ENCODE assay signal across 8 cellular contexts in genomic region chr20:45138451-45139300, GRCh38. TPM values are rescaled to one million over a fixed set of nuclear protein-coding genes. Genes with fewer than 3 reads are reported as not detected.
DNase-seq lines count a peak whose midpoint lies in the region; ATAC-seq and TF ChIP-seq lines count a peak whose summit lies in the region.

No MANE protein-coding gene starts in this region.

- TF ChIP-seq EP300 in tibial nerve (IDR thresholded peaks at IDR 0.05) (no peak), gastroesophageal sphincter (IDR thresholded peaks at IDR 0.05) (no peak)

- ATAC-seq in HG02588 (IDR thresholded peaks at IDR 0.05; ENCODE audit: unreplicated experiment): no peak
- ATAC-seq in gastroesophageal sphincter: no peak

- H3K27me3 ChIP-seq in tibial nerve (no peaks in the 10 kb centered on the region), gastroesophageal sphincter (peaks cover 30% of the 10 kb centered on the region)

- 43 to 49% methylated on average over 19 to 22 of the region's 22 CpGs for WGBS in tibial nerve, 2 donors
- WGBS in gastroesophageal sphincter (ENCODE audit: low coverage in 1 of 2), 2 donors: 56 to 76% methylated on average over 6 to 8 of the region's 22 CpGs

- TF ChIP-seq POLR2A in tibial nerve (IDR thresholded peaks at IDR 0.05) (no peak), gastroesophageal sphincter (IDR thresholded peaks at IDR 0.05) (no peak)

- H3K4me1 ChIP-seq in tibial nerve (no peaks in the 10 kb centered on the region), gastroesophageal sphincter (no peaks in the 10 kb centered on the region)

- H3K9me3 ChIP-seq in tibial nerve: peaks cover 0 to 11% (median 0%) of the 10 kb centered on the region in 4 donors
- H3K9me3 ChIP-seq in gastroesophageal sphincter: peaks cover 0 to 5% (median 0%) of the 10 kb centered on the region in 3 donors

- no peak overlapping the region for H3K27ac ChIP-seq in tibial nerve
- no peak overlapping the region for H3K27ac ChIP-seq in gastroesophageal sphincter

- no peaks in the 10 kb centered on the region for H3K36me3 ChIP-seq in tibial nerve
- H3K36me3 ChIP-seq in gastroesophageal sphincter: no peaks in the 10 kb centered on the region

- peak; percentile 35 for DNase-seq in DMS153 treated with DMSO at 0.1 percent for 48 hours (lab: John Stamatoyannopoulos, UW; ENCODE audit: unreplicated experiment)
- DNase-seq in Kasumi-1 (lab: John Stamatoyannopoulos, UW): peak; percentile 3 to 26
- peak; percentile 4 to 45 (median 26) for DNase-seq in activated CD4-positive, CD25-positive, alpha-beta regulatory T cell (lab: John Stamatoyannopoulos, UW)
- DNase-seq in dermis blood vessel endothelial cell: peak; percentile 29
- peak; percentile 4 for DNase-seq in myocyte (ENCODE audit: low read depth)
- DNase-seq in tibial nerve (ENCODE audit: low spot score in 2 of 2): peak in 1 of 2 donors; percentile 32

- no peak overlapping the region for H3K4me3 ChIP-seq in tibial nerve
- H3K4me3 ChIP-seq in gastroesophageal sphincter: no peak overlapping the region

- TF ChIP-seq CTCF in tibial nerve (IDR thresholded peaks at IDR 0.05) (peak in 4 of 5 experiments; percentile 18 to 44 (median 38)), gastroesophageal sphincter (IDR thresholded peaks at IDR 0.05) (peak in 2 of 4 experiments; percentile 24 to 43)

RNA-seq across cellular contexts. Expression of gene WFDC12, which starts 14.4 kb away (rescaled TPM):
- not detected in 2 replicates for total RNA-seq in dermis blood vessel endothelial cell
- total RNA-seq in myocyte: not detected in 2 replicates
- not detected for polyA plus RNA-seq in myocyte (2012)
- not detected for total RNA-seq in tibial nerve
- not detected for total RNA-seq in gastroesophageal sphincter

RNA-seq across cellular contexts. Expression of gene WFDC5, which starts 23.7 kb away (rescaled TPM):
- not detected in 2 replicates for total RNA-seq in dermis blood vessel endothelial cell
- not detected in 2 replicates for total RNA-seq in myocyte
- polyA plus RNA-seq in myocyte (2012): not detected
- total RNA-seq in tibial nerve: not detected
- not detected for total RNA-seq in gastroesophageal sphincter

RNA-seq across cellular contexts. Expression of gene PI3, which starts 36.0 kb away (rescaled TPM):
- not detected in 2 replicates for total RNA-seq in dermis blood vessel endothelial cell
- total RNA-seq in myocyte: not detected in 2 replicates
- polyA plus RNA-seq in myocyte (2012): not detected
- total RNA-seq in tibial nerve: not detected
- total RNA-seq in gastroesophageal sphincter: 10 to 100 TPM in 1 of 4 donors, 1 to 10 TPM in 2, not detected in 1; 2.0 to 33.7 (median 4.5) TPM

RNA-seq across cellular contexts. Expression of gene KCNS1, which starts 37.7 kb away (rescaled TPM):
- total RNA-seq in dermis blood vessel endothelial cell: 0.33 and 0.68 TPM in 2 replicates
- not detected in 2 replicates for total RNA-seq in myocyte
- not detected for polyA plus RNA-seq in myocyte (2012)
- under 1 TPM in 2 of 4 donors, not detected in 2; 0.21 to 0.22 TPM for total RNA-seq in tibial nerve
- not detected for total RNA-seq in gastroesophageal sphincter
